Comparison of ENCODE assay signal across 8 cellular contexts in genomic region chr2:232325324-232326273, GRCh38. TPM values are rescaled to one million over a fixed set of nuclear protein-coding genes. Genes with fewer than 3 reads are reported as not detected.
DNase-seq lines count a peak whose midpoint lies in the region; ATAC-seq and TF ChIP-seq lines count a peak whose summit lies in the region.

No MANE protein-coding gene starts in this region.

- POLR2A ChIA-PET in WTC11 (lab: Charles Lee): no interaction called here

- peak; percentile 73 for DNase-seq in H9
- peak; percentile 80 for DNase-seq in WTC11 (ENCODE audit: low spot score)
- DNase-seq in dorsolateral prefrontal cortex: peak; percentile 26 to 80 (median 60)
- peak; percentile 48 for DNase-seq in midbrain (lab: John Stamatoyannopoulos, UW)
- DNase-seq in upper lobe of left lung: peak in 1 of 2 donors; percentile 64

- H3K9me3 ChIP-seq in BLaER1: no peaks in the 10 kb centered on the region
- H3K9me3 ChIP-seq in H9 (ENCODE audit: control insufficient read depth, low read depth, low read length): no peaks in the 10 kb centered on the region
- H3K9me3 ChIP-seq in upper lobe of left lung: no peaks in the 10 kb centered on the region

- H2BK120ac ChIP-seq in H9 (ENCODE audit: low read depth, low read length, poor library complexity, severe bottlenecking): no peak overlapping the region

- WGBS in H9 (ENCODE audit: extremely low coverage, insufficient read length, low lambda C conversion rate): no CpG with 5 or more reads among the region's 24 CpGs
- WGBS in upper lobe of left lung, 2 donors: 87% methylated on average over 20 of the region's 24 CpGs; no CpG with 5 or more reads in 1 of the 2 donors

- TF ChIP-seq EP300 in upper lobe of left lung (IDR thresholded peaks at IDR 0.05): no peak

- H4K20me1 ChIP-seq in BLaER1 (peaks cover 30% of the 10 kb centered on the region), H9 (ENCODE audit: control insufficient read depth, insufficient read depth, insufficient read length) (no peaks in the 10 kb centered on the region)

- no peak overlapping the region for H4K8ac ChIP-seq in H9 (replicated peaks; ENCODE audit: insufficient read length, low read depth, low read length)

- no peak overlapping the region for H2BK12ac ChIP-seq in H9 (ENCODE audit: insufficient read length, low read depth, low read length)

- H3K36me3 ChIP-seq in BLaER1 (no peaks in the 10 kb centered on the region), upper lobe of left lung (peaks cover 0 to 5% (median 0%) of the 10 kb centered on the region in 4 donors)

- no peak overlapping the region for H3K56ac ChIP-seq in H9 (ENCODE audit: insufficient read length, low read depth, low read length)

- no peak overlapping the region for H2AFZ ChIP-seq in H9 (ENCODE audit: low read length)

- H2BK5ac ChIP-seq in H9 (ENCODE audit: insufficient read length, low read length): no peak overlapping the region

- H3K4me2 ChIP-seq in BLaER1 (peak overlapping the region; percentile 32), H9 (ENCODE audit: insufficient read depth, insufficient read length, low read length) (no peak overlapping the region)

- H3K27me3 ChIP-seq in BLaER1 (no peaks in the 10 kb centered on the region), H9 (ENCODE audit: insufficient read depth, low read length) (no peaks in the 10 kb centered on the region), dorsolateral prefrontal cortex (no peaks in the 10 kb centered on the region), upper lobe of left lung (no peaks in the 10 kb centered on the region)

- no peak overlapping the region for H3K27ac Mint-ChIP-seq in H9
- H3K27ac Mint-ChIP-seq in WTC11: no peak overlapping the region

- H4K5ac ChIP-seq in H9 (ENCODE audit: insufficient read length, low read depth, low read length): no peak overlapping the region

- no peak overlapping the region for H2BK20ac ChIP-seq in H9 (ENCODE audit: low read depth, low read length, poor library complexity, severe bottlenecking)

- no peak for TF ChIP-seq POLR2A in upper lobe of left lung (IDR thresholded peaks at IDR 0.05)

- no peaks in the 10 kb centered on the region; a peak in 1 of 5 replicates for H3K9me3 Mint-ChIP-seq in H9
- H3K9me3 Mint-ChIP-seq in WTC11: no peaks in the 10 kb centered on the region

- H3K27me3 Mint-ChIP-seq in H9 (ENCODE audit: low read depth) (no peaks in the 10 kb centered on the region), WTC11 (ENCODE audit: low read depth) (no peaks in the 10 kb centered on the region)

- TF ChIP-seq CTCF in H9 (conservative IDR thresholded peaks at IDR 0.05) (peak; percentile 75), WTC11 (IDR thresholded peaks at IDR 0.05) (peak; percentile 88), dorsolateral prefrontal cortex (IDR thresholded peaks at IDR 0.05 in 54 of 56, conservative IDR thresholded peaks at IDR 0.05 in 2 of 56; ENCODE audit: low read depth in 1 of 56, partially characterized antibody in 56 of 56) (peak; percentile 49 to 88 (median 76)), upper lobe of left lung (IDR thresholded peaks at IDR 0.05) (peak; percentile 63 to 84 (median 72))

- no peak overlapping the region for H3K4ac ChIP-seq in H9 (ENCODE audit: low read depth, low read length)

- H3K4me3 ChIP-seq in BLaER1 (no peak overlapping the region), dorsolateral prefrontal cortex (no peak overlapping the region), upper lobe of left lung (no peak overlapping the region)

- H4K91ac ChIP-seq in H9 (ENCODE audit: insufficient read length, low read depth, low read length): no peak overlapping the region

- no peak overlapping the region for H3K18ac ChIP-seq in H9 (ENCODE audit: insufficient read length, low read depth, low read length)

- ATAC-seq in WTC11: peak; percentile 66
- peak; percentile 72 to 85 for ATAC-seq in upper lobe of left lung (ENCODE audit: low FRiP score in 2 of 2)
- ATAC-seq in HG03196 (IDR thresholded peaks at IDR 0.05; ENCODE audit: unreplicated experiment): no peak
- no peak for ATAC-seq in GM19324 (IDR thresholded peaks at IDR 0.05; ENCODE audit: low FRiP score, unreplicated experiment)

- H3K4me1 ChIP-seq in BLaER1: peaks cover 94% of the 10 kb centered on the region
- no peaks in the 10 kb centered on the region for H3K4me1 ChIP-seq in H9 (ENCODE audit: insufficient read depth, low read length)
- H3K4me1 ChIP-seq in upper lobe of left lung: peaks cover 0 to 3% (median 2%) of the 10 kb centered on the region in 4 donors

- H3K23ac ChIP-seq in H9 (ENCODE audit: insufficient read length, low read depth, low read length): no peak overlapping the region

- intact Hi-C loops in dorsolateral prefrontal cortex (cut with DNase I): loop anchor here (2.0 to 10.0 kb wide), 7 partner anchors 181 to 418 kb away; partner anchors contain the start of genes PRSS56 (in 2 of the 2), CHRND (in 1 of the 2) and NPPC (in 1 of the 2)

- H2BK15ac ChIP-seq in H9 (ENCODE audit: low read depth, low read length): no peak overlapping the region

- no peaks in the 10 kb centered on the region for H3K79me2 ChIP-seq in H9 (ENCODE audit: insufficient read depth, low read length)

- H3K14ac ChIP-seq in H9 (ENCODE audit: insufficient read depth, low read length): no peak overlapping the region; the same call in 1 of the 2 replicates

- CTCF ChIA-PET in WTC11 (lab: Charles Lee): interaction anchor here (0.5 to 2.8 kb wide), 30 partner anchors 10 to 424 kb away, joined by 3 to 38 read pairs (median 4); partner anchors contain the start of gene NPPC

- H2AK5ac ChIP-seq in H9 (ENCODE audit: insufficient read length, low read length): no peak overlapping the region

- H3K23me2 ChIP-seq in H9 (ENCODE audit: insufficient read length, low read depth, low read length, poor library complexity, severe bottlenecking): no peaks in the 10 kb centered on the region

- H3T11ph ChIP-seq in H9 (ENCODE audit: low read length): no peak overlapping the region

- H3K27ac ChIP-seq in BLaER1 (no peak overlapping the region), H9 (ENCODE audit: insufficient read length, low read depth, low read length) (no peak overlapping the region), dorsolateral prefrontal cortex (peak overlapping the region in 2 of 59 donors; percentile 12 to 21), upper lobe of left lung (no peak overlapping the region)

- H3K79me1 ChIP-seq in H9 (ENCODE audit: insufficient read depth, low read depth, low read length, poor library complexity, severe bottlenecking): no peaks in the 10 kb centered on the region

- no peak overlapping the region for H3K4me3 Mint-ChIP-seq in H9
- no peak overlapping the region for H3K4me3 Mint-ChIP-seq in WTC11

- no peaks in the 10 kb centered on the region; a peak in 1 of 7 replicates for H3K36me3 Mint-ChIP-seq in H9 (ENCODE audit: insufficient read depth in 1 of 3, low read depth in 3 of 3)
- H3K36me3 Mint-ChIP-seq in WTC11: no peaks in the 10 kb centered on the region

- H3K9ac ChIP-seq in BLaER1: no peak overlapping the region
- H3K9ac ChIP-seq in H9 (ENCODE audit: extremely low read depth, insufficient read length, low read length): no peak overlapping the region

- H3K4me1 Mint-ChIP-seq in H9 (peaks cover 7 to 26% of the 10 kb centered on the region in 2 experiments; a peak in 3 of 4 replicates), WTC11 (peaks cover 3% of the 10 kb centered on the region; the same call in 1 of the 2 replicates)

TF ChIP-seq in WTC11, 78 proteins besides CTCF, POLR2A, EP300 and RAD21 (continues in another document):
- no peak for TF ChIP-seq FOXP4 (CRISPR knock-in tag; IDR thresholded peaks at IDR 0.05)
- TF ChIP-seq CREM (CRISPR knock-in tag; IDR thresholded peaks at IDR 0.05): no peak
- TF ChIP-seq OVOL2 (CRISPR knock-in tag; IDR thresholded peaks at IDR 0.05; ENCODE audit: borderline replicate concordance): no peak
- no peak for TF ChIP-seq ELF4 (CRISPR knock-in tag; IDR thresholded peaks at IDR 0.05; ENCODE audit: low read depth)
- TF ChIP-seq FOXP1 (CRISPR knock-in tag; IDR thresholded peaks at IDR 0.05; ENCODE audit: borderline replicate concordance): no peak
- no peak for TF ChIP-seq SMAD3 (CRISPR knock-in tag; IDR thresholded peaks at IDR 0.05; ENCODE audit: borderline replicate concordance)

RNA-seq across cellular contexts. Expression of gene ALPP, which starts 53.0 kb away (rescaled TPM):
- 0.15 and 0.20 TPM in 2 replicates for total RNA-seq in H9 (2021)
- total RNA-seq in WTC11 (2021): 0.14 to 0.20 TPM (median 0.14 TPM) in 3 replicates
- under 1 TPM in 2 of 120 experiments, not detected in 118; 0.39 to 0.60 TPM for total RNA-seq in dorsolateral prefrontal cortex
- total RNA-seq in upper lobe of left lung: 10 to 100 TPM in 5 of 6 donors, 1 to 10 TPM in 1; 4.8 to 59.1 (median 30.8) TPM

Comparison
In these comparisons a context has a peak if more than half of its experiments do, and no peak if none do; other contexts are left out.
1. ATAC-seq: peak in WTC11 (single experiment) and upper lobe of left lung (2 of 2); none in HG03196 (single experiment) and GM19324 (single experiment).
2. Peak in every context shown above with its lines, with median percentiles within 50 percentile points of each other: CTCF ChIP-seq.